24 cellular contexts compared by ENCODE assay signal in the genomic region with DNA sequence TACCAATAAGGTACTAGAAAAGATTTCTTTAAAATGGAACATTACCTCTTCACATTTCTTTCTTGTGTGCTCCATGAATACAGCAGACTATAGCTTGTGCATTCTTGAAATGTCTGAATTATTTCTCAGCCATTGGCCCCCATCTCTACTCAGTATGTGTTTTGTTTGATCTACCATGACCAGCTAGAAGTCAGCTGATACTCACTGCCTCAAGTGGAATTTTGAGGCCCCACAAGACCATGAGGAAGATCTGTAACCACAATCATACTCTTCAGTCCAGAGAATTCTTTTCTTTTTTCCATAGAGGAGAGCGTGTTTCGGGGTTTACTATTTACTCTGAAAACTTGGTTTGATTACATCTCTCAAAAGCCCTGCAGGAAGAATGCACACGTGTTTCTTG.
"Had no signal": no experiment of that assay in that cellular context is flagged by ENCODE, and none has a peak within 500 bp of the region (broad histone marks: within the 10 kb centered on the region; RNA-seq: fewer than 3 reads in every experiment).

No MANE protein-coding gene starts in this region.

- H3K27ac ChIP-seq: left lung, lower lobe of right lung, parathyroid adenoma, psoas muscle, right atrium auricular region, right lobe of liver, stomach, testis, thyroid gland, transverse colon, upper lobe of right lung had no signal

- H3K9me3 ChIP-seq: left lung, lower lobe of right lung, psoas muscle, right atrium auricular region, right lobe of liver, stomach, testis, thyroid gland, transverse colon, upper lobe of right lung had no signal

- H3K4me3 ChIP-seq: left lung, lower lobe of right lung, psoas muscle, right atrium auricular region, right lobe of liver, smooth muscle cell, stomach, testis, thyroid gland, transverse colon, upper lobe of right lung had no signal

- DNase-seq: hypothalamus; islet precursor cell; kidney glomerular epithelial cell; left colon; left lung; lower lobe of right lung; mammary epithelial cell; mesenchymal stem cell; naive thymus-derived CD8-positive, alpha-beta T cell; nucleus accumbens; psoas muscle; right lobe of liver; stimulated activated CD4-positive, alpha-beta T cell treated with anti-CD3 and anti-CD28 coated beads, Interleukin-1b, Interleukin-23, amount 100 ng/mL, for 48 hours; stimulated activated CD4-positive, alpha-beta T cell treated with anti-CD3 and anti-CD28 coated beads, Interleukin-2, amount 100 ng/mL, for 48 hours; stimulated activated naive B cell treated with anti-CD40 and anti-IgM and Interleukin-4, amounts not matched to agents 10 μg/mL and 1 μg/mL and 100 μg/mL, for 72 hours; stimulated activated naive CD8-positive, alpha-beta T cell treated with anti-CD3 and anti-CD28 coated beads, Interleukin-15, Interleukin-2, amounts not matched to agents 100 U/mL and 50 U/mL, for 24 hours; stomach; testis; thyroid gland; transverse colon; upper lobe of right lung had no signal

- ATAC-seq: left colon; left lung; lower lobe of right lung; naive thymus-derived CD8-positive, alpha-beta T cell; psoas muscle; right lobe of liver; stimulated activated naive B cell treated with anti-CD40 and anti-IgM and Interleukin-4, amounts not matched to agents 10 μg/mL and 1 μg/mL and 100 μg/mL, for 72 hours; stimulated activated naive CD8-positive, alpha-beta T cell treated with anti-CD3 and anti-CD28 coated beads, Interleukin-15, Interleukin-2, amounts not matched to agents 100 U/mL and 50 U/mL, for 24 hours; upper lobe of right lung had no signal

- H3K36me3 ChIP-seq: left lung, lower lobe of right lung, right atrium auricular region, right lobe of liver, stomach, thyroid gland, transverse colon, upper lobe of right lung had no signal

- H3K27me3 ChIP-seq: left lung, right atrium auricular region, right lobe of liver, stomach, testis, thyroid gland, transverse colon, upper lobe of right lung had no signal

- H3K4me1 ChIP-seq: left lung, lower lobe of right lung, parathyroid adenoma, psoas muscle, right atrium auricular region, right lobe of liver, stomach, testis, thyroid gland, transverse colon, upper lobe of right lung had no signal
